4 cellular contexts compared by ENCODE assay signal in the genomic region with DNA sequence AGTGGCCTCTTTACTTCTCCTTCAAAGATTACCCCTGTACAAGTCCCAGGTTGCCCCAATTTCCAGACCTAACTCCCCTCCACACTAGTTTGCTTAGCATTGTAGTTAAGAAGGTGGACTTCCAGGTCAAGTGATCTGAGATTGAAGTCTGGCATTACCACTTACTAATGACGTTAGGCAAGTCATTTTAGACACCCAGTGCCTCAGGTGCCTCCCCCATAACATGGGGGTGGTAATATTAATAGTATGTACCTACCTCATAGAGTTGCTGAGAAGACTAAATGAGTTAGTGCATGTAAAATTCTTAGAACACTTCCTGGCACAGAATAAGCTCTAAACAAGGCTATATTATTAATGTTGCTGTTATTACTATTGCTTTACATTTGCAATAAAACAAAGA.
"Had no signal": no experiment of that assay in that cellular context is flagged by ENCODE, and none has a peak within 500 bp of the region (broad histone marks: within the 10 kb centered on the region; RNA-seq: fewer than 3 reads in every experiment).

No MANE protein-coding gene starts in this region.

- H3K4me3 ChIP-seq: K562 had no signal

- H3K27ac ChIP-seq: HL-60 had no signal

- DNase-seq: IMR-90, KBM-7 had no signal
